11 cellular contexts compared by ENCODE assay signal in the genomic region with DNA sequence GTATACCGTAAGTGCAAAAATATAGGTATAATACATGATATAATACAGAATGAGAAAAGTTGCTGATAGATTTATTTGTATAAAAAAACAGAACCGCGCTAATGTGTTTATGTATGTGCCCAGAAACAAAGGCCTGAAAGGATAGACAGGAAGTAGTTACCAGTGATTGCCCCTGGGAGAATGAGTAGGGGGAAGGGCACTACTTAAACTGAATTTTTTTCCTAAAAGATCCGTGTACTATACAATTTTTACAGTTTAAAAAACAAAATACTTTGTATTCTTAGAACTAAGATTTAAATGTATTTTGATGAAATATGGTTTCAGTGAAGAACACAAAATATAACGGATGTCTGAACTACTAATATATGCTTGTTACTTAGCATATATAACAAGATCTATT. TPM values are rescaled to one million over a fixed set of nuclear protein-coding genes. Genes with fewer than 3 reads are reported as not detected.
DNase-seq lines count a peak whose midpoint lies in the region; ATAC-seq, FAIRE-seq and TF ChIP-seq lines count a peak whose summit lies in the region.
"Had no signal": no experiment of that assay in that cellular context is flagged by ENCODE, and none has a peak within 500 bp of the region (broad histone marks: within the 10 kb centered on the region; RNA-seq: fewer than 3 reads in every experiment).

No MANE protein-coding gene starts in this region.

- peaks cover 13% of the 10 kb centered on the region for H3K4me1 Mint-ChIP-seq in astrocyte (ENCODE audit: low read depth, unreplicated experiment)
- H3K4me1 Mint-ChIP-seq in osteocyte (ENCODE audit: unreplicated experiment) = peaks cover 32% of the 10 kb centered on the region

- H3K36me3 ChIP-seq in astrocyte (ENCODE audit: insufficient read depth, low read length) = no peaks in the 10 kb centered on the region

- peaks cover 8% of the 10 kb centered on the region for H3K4me1 ChIP-seq in astrocyte (ENCODE audit: insufficient read depth, low read length)

- no peaks in the 10 kb centered on the region for H4K20me1 ChIP-seq in astrocyte (ENCODE audit: insufficient read depth, low read length)

- H3K4me2 ChIP-seq in astrocyte (ENCODE audit: low read length) = peak overlapping the region; percentile 84

- H3K27me3 Mint-ChIP-seq in astrocyte (ENCODE audit: low read depth, unreplicated experiment) = no peaks in the 10 kb centered on the region
- H3K27me3 Mint-ChIP-seq in osteocyte (ENCODE audit: unreplicated experiment) = no peaks in the 10 kb centered on the region

- H3K4me3 Mint-ChIP-seq in astrocyte (ENCODE audit: unreplicated experiment) (peak overlapping the region; percentile 99), osteocyte (ENCODE audit: unreplicated experiment) (peak overlapping the region; percentile 92)

- H3K36me3 Mint-ChIP-seq in astrocyte (ENCODE audit: low read depth, unreplicated experiment) (peaks cover 2% of the 10 kb centered on the region), osteocyte (ENCODE audit: unreplicated experiment) (no peaks in the 10 kb centered on the region)

- DNase-seq in NCI-H1105 treated with DMSO at 0.1 percent for 48 hours (lab: John Stamatoyannopoulos, UW) = peak; percentile 3
- DNase-seq in NCI-H1105 (lab: John Stamatoyannopoulos, UW) = no peak
- peak; percentile 22 for DNase-seq in NCI-H748 treated with DMSO at 0.1 percent for 48 hours (lab: John Stamatoyannopoulos, UW)
- DNase-seq in astrocyte (ENCODE audit: low read depth) = no peak
- DNase-seq in osteocyte (ENCODE audit: extremely low spot score, unreplicated experiment) = no peak
- no peak for DNase-seq in NCI-H187 (lab: John Stamatoyannopoulos, UW)
- DNase-seq: activated T-cell treated with anti-CD3 and anti-CD28 coated beads, Interleukin-2, amount 50 U/mL, for 1 hour; RPMI8226 had no signal

- H3K27ac ChIP-seq in astrocyte (ENCODE audit: low read depth, low read length) = no peak overlapping the region

- TF ChIP-seq CTCF in astrocyte (IDR thresholded peaks at IDR 0.05; ENCODE audit: insufficient read depth, low read depth, low read length) = no peak
- TF ChIP-seq CTCF in osteocyte (IDR thresholded peaks at IDR 0.05) = no peak

- H3K27ac Mint-ChIP-seq in astrocyte (ENCODE audit: unreplicated experiment) (peak overlapping the region; percentile 53), osteocyte (ENCODE audit: unreplicated experiment) (peak overlapping the region; percentile 97)

- ATAC-seq in GM18873 (IDR thresholded peaks at IDR 0.05; ENCODE audit: low FRiP score, unreplicated experiment) = no peak
- no peak for ATAC-seq in GM21576 (IDR thresholded peaks at IDR 0.05; ENCODE audit: unreplicated experiment)

- no peak overlapping the region for H3K4me3 ChIP-seq in astrocyte (ENCODE audit: insufficient read depth, low read depth, low read length)

- H3K9me3 ChIP-seq in astrocyte (ENCODE audit: insufficient read depth, low read depth, low read length) = no peaks in the 10 kb centered on the region

- no peak for FAIRE-seq in astrocyte (lab: Jason Lieb, UNC)
- FAIRE-seq: A204.1 had no signal

- no peaks in the 10 kb centered on the region for H3K9me3 Mint-ChIP-seq in astrocyte (ENCODE audit: unreplicated experiment)
- H3K9me3 Mint-ChIP-seq in osteocyte (ENCODE audit: unreplicated experiment) = no peaks in the 10 kb centered on the region

- no peak overlapping the region for H2AFZ ChIP-seq in astrocyte (ENCODE audit: low read depth, low read length)

- H3K27me3 ChIP-seq in astrocyte (ENCODE audit: insufficient read depth, low read length) = no peaks in the 10 kb centered on the region

- peaks cover 50% of the 10 kb centered on the region for H3K79me2 ChIP-seq in astrocyte (ENCODE audit: insufficient read depth, low read length)

- H3K9ac ChIP-seq in astrocyte (ENCODE audit: low read length) = no peak overlapping the region

RNA-seq across cellular contexts. Expression of a gene that starts 2.9 kb away (rescaled TPM):
- total RNA-seq in astrocyte = 5.6 and 6.8 TPM in 2 replicates
- total RNA-seq in osteocyte = 5.3 and 5.9 TPM in 2 replicates

RNA-seq across cellular contexts. Expression of a gene that starts 4.2 kb away (rescaled TPM):
- total RNA-seq in astrocyte (32.2 and 36.3 TPM in 2 replicates), osteocyte (29.9 and 30.5 TPM in 2 replicates)

Comparison
In these comparisons a context has a peak if more than half of its experiments do, and no peak if none do; other contexts are left out.
1. DNase-seq: peak in NCI-H1105 treated with DMSO at 0.1 percent for 48 hours (single experiment) and NCI-H748 treated with DMSO at 0.1 percent for 48 hours (single experiment); none in NCI-H1105 (single experiment), astrocyte (single experiment), osteocyte (single experiment) and NCI-H187 (0 of 2).